In genomic region chr11:1309498-1310314, GRCh38 we compare ENCODE assay signal across 8 cellular contexts. TPM values are rescaled to one million over a fixed set of nuclear protein-coding genes. Genes with fewer than 3 reads are reported as not detected.
DNase-seq lines count a peak whose midpoint lies in the region; ATAC-seq, FAIRE-seq and TF ChIP-seq lines count a peak whose summit lies in the region.

Gene TOLLIP (minus strand): TSS chr11:1309632. CDS start chr11:1309498, 134 bp downstream.

- POLR2A ChIA-PET in AG04450 (lab: Yijun Ruan, JAX): interaction anchor here (0.7 to 1.4 kb wide), 6 partner anchors 11 to 153 kb away, joined by 3 to 6 read pairs (median 3); partner anchors contain the start of gene BRSK2

- peak within 1 kb of the TSS; percentile 72 for H3K4me3 ChIP-seq in AG04450 (ENCODE audit: low read depth, low read length)
- H3K4me3 ChIP-seq in WERI-Rb-1 (ENCODE audit: low read depth, low read length): peak within 1 kb of the TSS; percentile 62
- peak within 1 kb of the TSS; percentile 88 to 97 (median 92) for H3K4me3 ChIP-seq in breast epithelium
- H3K4me3 ChIP-seq in small intestine (ENCODE audit: low read depth in 1 of 2, low read length in 2 of 2): peak within 1 kb of the TSS; percentile 82 to 83

- no peaks in the 10 kb centered on the region for H3K27me3 ChIP-seq in AG04450 (ENCODE audit: control insufficient read depth, insufficient read depth, low read length)
- no peaks in the 10 kb centered on the region for H3K27me3 ChIP-seq in WERI-Rb-1 (ENCODE audit: insufficient read depth, low read depth, severe bottlenecking)
- no peaks in the 10 kb centered on the region for H3K27me3 ChIP-seq in breast epithelium
- no peaks in the 10 kb centered on the region for H3K27me3 ChIP-seq in small intestine (ENCODE audit: control insufficient read depth in 2 of 2, insufficient read depth in 2 of 2, low read length in 2 of 2)

- ATAC-seq in GM18870 (IDR thresholded peaks at IDR 0.05; ENCODE audit: unreplicated experiment) (peak; percentile 52), HG03108 (IDR thresholded peaks at IDR 0.05; ENCODE audit: unreplicated experiment) (peak; percentile 77)

- H3K36me3 ChIP-seq in WERI-Rb-1: peaks cover 19% of the 10 kb centered on the region
- no peaks in the 10 kb centered on the region for H3K36me3 ChIP-seq in breast epithelium
- no peaks in the 10 kb centered on the region for H3K36me3 ChIP-seq in small intestine (ENCODE audit: control insufficient read depth in 2 of 2, insufficient read depth in 2 of 2, low read length in 2 of 2)

- H3K9me3 ChIP-seq in AG04450 (ENCODE audit: control insufficient read depth, insufficient read depth, low read length) (peaks cover 16% of the 10 kb centered on the region), WERI-Rb-1 (ENCODE audit: severe bottlenecking) (peaks cover 27% of the 10 kb centered on the region), breast epithelium (peaks cover 0 to 3% of the 10 kb centered on the region in 2 donors), small intestine (ENCODE audit: control insufficient read depth, low read depth) (no peaks in the 10 kb centered on the region)

- H3K4me1 ChIP-seq in breast epithelium (peaks cover 7 to 17% of the 10 kb centered on the region in 2 donors), small intestine (ENCODE audit: control insufficient read depth in 2 of 2, insufficient read depth in 1 of 2, low read depth in 1 of 2, low read length in 1 of 2) (peaks cover 8 to 46% of the 10 kb centered on the region in 2 donors)

- WGBS in small intestine, 3 donors: 0 to 2% (median 2%) methylated on average over 63 to 97 of the region's 97 CpGs

- intact Hi-C loops in breast epithelium (cut with DNase I; ENCODE audit: low total_unique reads): no loop called here

- TF ChIP-seq POLR2A in breast epithelium (IDR thresholded peaks at IDR 0.05): peak; percentile 50

- no peak for FAIRE-seq in small intestine (lab: Jason Lieb, UNC)

- CTCF ChIA-PET in AG04450 (lab: Charles Lee): no interaction called here

- H3K27ac ChIP-seq in AG04450 (ENCODE audit: low read depth, low read length) (peak within 1 kb of the TSS; percentile 68), WERI-Rb-1 (peak within 1 kb of the TSS; percentile 89), breast epithelium (peak within 1 kb of the TSS; percentile 94 to 96), small intestine (ENCODE audit: low read depth in 1 of 2, low read length in 1 of 2) (peak within 1 kb of the TSS; percentile 85 to 99)

- peak; percentile 75 for DNase-seq in AG04450 (ENCODE audit: low read depth, low spot score)
- peak; percentile 93 for DNase-seq in NCI-H2196 (lab: John Stamatoyannopoulos, UW; ENCODE audit: unreplicated experiment)
- DNase-seq in WERI-Rb-1: peak; percentile 95
- DNase-seq in breast epithelium (ENCODE audit: low spot score in 2 of 2): peak; percentile 92 to 95
- peak; percentile 100 for DNase-seq in iPS-NIHi11 (ENCODE audit: low spot score)
- peak; percentile 95 for DNase-seq in small intestine

- peak; percentile 35 for TF ChIP-seq CTCF in AG04450 (IDR thresholded peaks at IDR 0.05; ENCODE audit: low read depth, low read length)
- peak; percentile 26; the same call in 1 of the 2 replicates for TF ChIP-seq CTCF in WERI-Rb-1 (IDR thresholded peaks at IDR 0.05; ENCODE audit: low read depth, low read length)
- peak in 1 of 3 donors; percentile 14 for TF ChIP-seq CTCF in breast epithelium (IDR thresholded peaks at IDR 0.05)

RNA-seq across cellular contexts. Expression of gene TOLLIP, which starts in this region (rescaled TPM):
- polyA plus RNA-seq in AG04450 (2011; rRNA removed) (24.3 and 27.2 TPM in 2 replicates), small intestine (10 to 100 TPM; 33.1 to 41.2 (median 40.8) TPM)
- 29.0 and 34.9 TPM in 2 replicates for polyA minus RNA-seq in AG04450 (2011; rRNA and poly(A)+ RNA removed)
- 10 to 100 TPM; 32.8 to 47.2 (median 41.0) TPM for total RNA-seq in breast epithelium

Comparison
In these comparisons a context has a peak if more than half of its experiments do, and no peak if none do; other contexts are left out.
1. Peak in every context shown above with its lines: DNase-seq, ATAC-seq, H3K4me3 ChIP-seq and H3K27ac ChIP-seq.